In genomic region chr10:21526952-21527633, GRCh38 we compare ENCODE assay signal across 8 cellular contexts. TPM values are rescaled to one million over a fixed set of nuclear protein-coding genes. Genes with fewer than 3 reads are reported as not detected.
DNase-seq lines count a peak whose midpoint lies in the region; ATAC-seq and TF ChIP-seq lines count a peak whose summit lies in the region.

No MANE protein-coding gene starts in this region.

- no peak for TF ChIP-seq CTCF in HFF-Myc (IDR thresholded peaks at IDR 0.05; ENCODE audit: low read depth, low read length, missing control alignments)
- no peak for TF ChIP-seq CTCF in astrocyte of the cerebellum (IDR thresholded peaks at IDR 0.05; ENCODE audit: low read depth, low read length, missing control alignments)
- TF ChIP-seq CTCF in hepatocyte (IDR thresholded peaks at IDR 0.05; ENCODE audit: poor library complexity) = no peak
- TF ChIP-seq CTCF in psoas muscle (IDR thresholded peaks at IDR 0.05) = no peak

- peak; percentile 87 for DNase-seq in DMS53 treated with DMSO at 0.1 percent for 48 hours (lab: John Stamatoyannopoulos, UW; ENCODE audit: unreplicated experiment)
- no peak for DNase-seq in HFF-Myc (ENCODE audit: extremely low read depth, low read depth)
- DNase-seq in SK-MEL-5 (ENCODE audit: low read depth, low spot score) = peak; percentile 40
- DNase-seq in astrocyte of the cerebellum (ENCODE audit: low read depth) = no peak
- peak; percentile 77 for DNase-seq in hepatocyte (ENCODE audit: low spot score)
- DNase-seq in psoas muscle = peak; percentile 71 to 84

- no peaks in the 10 kb centered on the region for H3K36me3 ChIP-seq in hepatocyte (replicated peaks; ENCODE audit: insufficient read depth, low read depth)
- H3K36me3 ChIP-seq in psoas muscle (ENCODE audit: insufficient read depth in 1 of 2, low read depth in 1 of 2) = no peaks in the 10 kb centered on the region

- intact Hi-C loops in psoas muscle (cut with DNase I) = loop anchor here in 1 of 2 donors (10.0 kb wide), 1 partner anchor 798 kb away; the partner anchor contains the start of gene BMI1

- H3K27me3 ChIP-seq in hepatocyte (no peaks in the 10 kb centered on the region), psoas muscle (ENCODE audit: insufficient read depth in 3 of 3, low read length in 2 of 3) (no peaks in the 10 kb centered on the region)

- H3K4me2 ChIP-seq in hepatocyte = peak overlapping the region; percentile 87

- no peaks in the 10 kb centered on the region for H3K9me3 ChIP-seq in hepatocyte (ENCODE audit: low read depth)
- H3K9me3 ChIP-seq in psoas muscle = no peaks in the 10 kb centered on the region

- ATAC-seq in psoas muscle (peak; percentile 20 to 37 (median 36)), GM19023 (IDR thresholded peaks at IDR 0.05; ENCODE audit: unreplicated experiment) (no peak), GM21367 (IDR thresholded peaks at IDR 0.05; ENCODE audit: unreplicated experiment) (no peak)

- in situ Hi-C loops in SK-MEL-5 (cut with HindIII; ENCODE audit: low pct_unique_long_range_greater_than_20kb, low sequenced_read_pairs) (no loop called here), astrocyte of the cerebellum (cut with HindIII; ENCODE audit: low sequenced_read_pairs) (no loop called here)

- H3K4me3 ChIP-seq in HFF-Myc (replicated peaks; ENCODE audit: low read depth, low read length) (peak overlapping the region; percentile 58), astrocyte of the cerebellum (ENCODE audit: low read depth, low read length) (peak overlapping the region; percentile 51), hepatocyte (peak overlapping the region; percentile 41), psoas muscle (peak overlapping the region; percentile 84)

- H3K27ac ChIP-seq in hepatocyte (peak overlapping the region; percentile 95), psoas muscle (peak overlapping the region; percentile 99)

- no peaks in the 10 kb centered on the region for H3K9me2 ChIP-seq in hepatocyte (replicated peaks; ENCODE audit: insufficient read depth)

- H2AFZ ChIP-seq in hepatocyte = peak overlapping the region; percentile 50

- H3K79me2 ChIP-seq in hepatocyte = peaks cover 27% of the 10 kb centered on the region

- H3K4me1 ChIP-seq in hepatocyte (ENCODE audit: insufficient read depth) = peaks cover 10% of the 10 kb centered on the region
- peaks cover 18% of the 10 kb centered on the region for H3K4me1 ChIP-seq in psoas muscle

- 2% methylated on average over 31 of the region's 67 CpGs for WGBS in hepatocyte (ENCODE audit: low lambda C conversion rate, missing lambda C conversion rate)
- WGBS in psoas muscle, 3 donors = 1% methylated on average over 36 to 67 of the region's 67 CpGs

- H4K20me1 ChIP-seq in hepatocyte (ENCODE audit: insufficient read depth, poor library complexity, severe bottlenecking) = no peaks in the 10 kb centered on the region

RNA-seq across cellular contexts. Expression of gene SKIDA1, which starts 1.6 kb away (rescaled TPM):
- 0.08 and 0.32 TPM in 2 replicates for total RNA-seq in SK-MEL-5 (2014; rRNA removed; shearing (Covaris generic))
- 0.22 and 0.31 TPM in 2 replicates for polyA plus RNA-seq in SK-MEL-5 (2015; cell fraction: cytosol; rRNA removed)
- polyA plus RNA-seq in SK-MEL-5 (2015; cell fraction: nucleus; rRNA removed) = 1.9 and 2.3 TPM in 2 replicates
- total RNA-seq in hepatocyte = 1.9 and 2.3 TPM in 2 replicates
- 0.34 and 0.68 TPM in 2 replicates for polyA plus RNA-seq in hepatocyte
- total RNA-seq in psoas muscle = under 1 TPM; 0.15 to 0.79 (median 0.35) TPM
- polyA plus RNA-seq in psoas muscle = under 1 TPM; 0.04 to 0.21 (median 0.11) TPM

RNA-seq across cellular contexts. Expression of gene MLLT10, which starts 6.9 kb away (rescaled TPM):
- total RNA-seq in SK-MEL-5 (2014; rRNA removed; shearing (Covaris generic)) = 24.8 and 25.0 TPM in 2 replicates
- polyA plus RNA-seq in SK-MEL-5 (2015; cell fraction: cytosol; rRNA removed) = 19.4 and 20.6 TPM in 2 replicates
- 43.2 and 47.5 TPM in 2 replicates for polyA plus RNA-seq in SK-MEL-5 (2015; cell fraction: nucleus; rRNA removed)
- total RNA-seq in hepatocyte = 34.9 and 61.6 TPM in 2 replicates
- 16.0 and 16.8 TPM in 2 replicates for polyA plus RNA-seq in hepatocyte
- total RNA-seq in psoas muscle = 10 to 100 TPM; 11.8 to 21.1 (median 16.9) TPM
- polyA plus RNA-seq in psoas muscle = 10 to 100 TPM in 1 of 3 donors, 1 to 10 TPM in 2; 9.6 to 16.0 (median 10.0) TPM

Comparison
In these comparisons a context has a peak if more than half of its experiments do, and no peak if none do; other contexts are left out.
1. DNase-seq: peak in DMS53 treated with DMSO at 0.1 percent for 48 hours (single experiment), SK-MEL-5 (single experiment), hepatocyte (single experiment) and psoas muscle (2 of 2); none in HFF-Myc (single experiment) and astrocyte of the cerebellum (single experiment).
2. ATAC-seq: peak in psoas muscle (4 of 4); none in GM19023 (single experiment) and GM21367 (single experiment).
3. Peak in every context shown above with its lines, with median percentiles within 50 percentile points of each other: H3K4me3 ChIP-seq.